In genomic region chr9:792331-793260, GRCh38 we compare ENCODE assay signal across 1 cellular context.
TF ChIP-seq lines count a peak whose summit lies in the region.

No MANE protein-coding gene starts in this region.

TF ChIP-seq in HepG2, 621 proteins besides CTCF, POLR2A, EP300 and RAD21 (continued from another document and continues in another):
- TF ChIP-seq, protein P1, sequence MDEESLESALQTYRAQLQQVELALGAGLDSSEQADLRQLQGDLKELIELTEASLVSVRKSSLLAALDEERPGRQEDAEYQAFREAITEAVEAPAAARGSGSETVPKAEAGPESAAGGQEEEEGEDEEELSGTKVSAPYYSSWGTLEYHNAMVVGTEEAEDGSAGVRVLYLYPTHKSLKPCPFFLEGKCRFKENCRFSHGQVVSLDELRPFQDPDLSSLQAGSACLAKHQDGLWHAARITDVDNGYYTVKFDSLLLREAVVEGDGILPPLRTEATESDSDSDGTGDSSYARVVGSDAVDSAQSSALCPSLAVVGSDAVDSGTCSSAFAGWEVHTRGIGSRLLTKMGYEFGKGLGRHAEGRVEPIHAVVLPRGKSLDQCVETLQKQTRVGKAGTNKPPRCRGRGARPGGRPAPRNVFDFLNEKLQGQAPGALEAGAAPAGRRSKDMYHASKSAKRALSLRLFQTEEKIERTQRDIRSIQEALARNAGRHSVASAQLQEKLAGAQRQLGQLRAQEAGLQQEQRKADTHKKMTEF (CRISPR knock-in tag; IDR thresholded peaks at IDR 0.05): 0 out of 2 replicates have a peak, but pooled peaks have one; percentile 36
- no peak for TF ChIP-seq SNAPC2 (CRISPR knock-in tag; IDR thresholded peaks at IDR 0.05)
- no peak for TF ChIP-seq ZNF460 (CRISPR knock-in tag; IDR thresholded peaks at IDR 0.05; ENCODE audit: borderline replicate concordance)
- TF ChIP-seq ZNF572 (CRISPR knock-in tag; IDR thresholded peaks at IDR 0.05): 0 out of 2 replicates have a peak, but pooled peaks have one; percentile 30
- TF ChIP-seq SKI (IDR thresholded peaks at IDR 0.05; ENCODE audit: partially characterized antibody): no peak
- peak; percentile 99 for TF ChIP-seq CEBPB (IDR thresholded peaks at IDR 0.05; ENCODE audit: borderline replicate concordance, low read depth, low read length)
- no peak for TF ChIP-seq AGO2 (optimal IDR thresholded peaks at IDR 0.05; ENCODE audit: low read depth, low read length)
- no peak for TF ChIP-seq KDM1A (CRISPR knock-in tag; IDR thresholded peaks at IDR 0.05)
- TF ChIP-seq PRMT3 (CRISPR knock-in tag; IDR thresholded peaks at IDR 0.05; ENCODE audit: borderline replicate concordance, low read depth): no peak
- TF ChIP-seq TMF1 (CRISPR knock-in tag; IDR thresholded peaks at IDR 0.05; ENCODE audit: low read depth): no peak
- TF ChIP-seq, protein P2, sequence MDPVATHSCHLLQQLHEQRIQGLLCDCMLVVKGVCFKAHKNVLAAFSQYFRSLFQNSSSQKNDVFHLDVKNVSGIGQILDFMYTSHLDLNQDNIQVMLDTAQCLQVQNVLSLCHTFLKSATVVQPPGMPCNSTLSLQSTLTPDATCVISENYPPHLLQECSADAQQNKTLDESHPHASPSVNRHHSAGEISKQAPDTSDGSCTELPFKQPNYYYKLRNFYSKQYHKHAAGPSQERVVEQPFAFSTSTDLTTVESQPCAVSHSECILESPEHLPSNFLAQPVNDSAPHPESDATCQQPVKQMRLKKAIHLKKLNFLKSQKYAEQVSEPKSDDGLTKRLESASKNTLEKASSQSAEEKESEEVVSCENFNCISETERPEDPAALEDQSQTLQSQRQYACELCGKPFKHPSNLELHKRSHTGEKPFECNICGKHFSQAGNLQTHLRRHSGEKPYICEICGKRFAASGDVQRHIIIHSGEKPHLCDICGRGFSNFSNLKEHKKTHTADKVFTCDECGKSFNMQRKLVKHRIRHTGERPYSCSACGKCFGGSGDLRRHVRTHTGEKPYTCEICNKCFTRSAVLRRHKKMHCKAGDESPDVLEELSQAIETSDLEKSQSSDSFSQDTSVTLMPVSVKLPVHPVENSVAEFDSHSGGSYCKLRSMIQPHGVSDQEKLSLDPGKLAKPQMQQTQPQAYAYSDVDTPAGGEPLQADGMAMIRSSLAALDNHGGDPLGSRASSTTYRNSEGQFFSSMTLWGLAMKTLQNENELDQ (CRISPR knock-in tag; IDR thresholded peaks at IDR 0.05; ENCODE audit: borderline replicate concordance): no peak
- TF ChIP-seq ZNF790 (CRISPR knock-in tag; IDR thresholded peaks at IDR 0.05; ENCODE audit: borderline replicate concordance): no peak
- TF ChIP-seq ELF1 (CRISPR knock-in tag; IDR thresholded peaks at IDR 0.05): no peak
- no peak for TF ChIP-seq ZNF614 (CRISPR knock-in tag; IDR thresholded peaks at IDR 0.05; ENCODE audit: borderline replicate concordance)
- TF ChIP-seq HMGXB3 (CRISPR knock-in tag; IDR thresholded peaks at IDR 0.05; ENCODE audit: borderline replicate concordance): no peak
- TF ChIP-seq GATAD2A (CRISPR knock-in tag; IDR thresholded peaks at IDR 0.05): peak; percentile 83
- TF ChIP-seq CBX1 (IDR thresholded peaks at IDR 0.05; ENCODE audit: low read depth): no peak
- TF ChIP-seq ZNF792 (CRISPR knock-in tag; IDR thresholded peaks at IDR 0.05): no peak
- no peak for TF ChIP-seq ZNF136 (CRISPR knock-in tag; IDR thresholded peaks at IDR 0.05; ENCODE audit: low read depth)
- no peak for TF ChIP-seq SRF (IDR thresholded peaks at IDR 0.05; ENCODE audit: low read depth, low read length)
- TF ChIP-seq, protein P3, sequence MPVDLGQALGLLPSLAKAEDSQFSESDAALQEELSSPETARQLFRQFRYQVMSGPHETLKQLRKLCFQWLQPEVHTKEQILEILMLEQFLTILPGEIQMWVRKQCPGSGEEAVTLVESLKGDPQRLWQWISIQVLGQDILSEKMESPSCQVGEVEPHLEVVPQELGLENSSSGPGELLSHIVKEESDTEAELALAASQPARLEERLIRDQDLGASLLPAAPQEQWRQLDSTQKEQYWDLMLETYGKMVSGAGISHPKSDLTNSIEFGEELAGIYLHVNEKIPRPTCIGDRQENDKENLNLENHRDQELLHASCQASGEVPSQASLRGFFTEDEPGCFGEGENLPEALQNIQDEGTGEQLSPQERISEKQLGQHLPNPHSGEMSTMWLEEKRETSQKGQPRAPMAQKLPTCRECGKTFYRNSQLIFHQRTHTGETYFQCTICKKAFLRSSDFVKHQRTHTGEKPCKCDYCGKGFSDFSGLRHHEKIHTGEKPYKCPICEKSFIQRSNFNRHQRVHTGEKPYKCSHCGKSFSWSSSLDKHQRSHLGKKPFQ (CRISPR knock-in tag; IDR thresholded peaks at IDR 0.05; ENCODE audit: insufficient replicate concordance): no peak
- TF ChIP-seq CCDC6 (CRISPR knock-in tag; IDR thresholded peaks at IDR 0.05): no peak
- TF ChIP-seq, protein P4, sequence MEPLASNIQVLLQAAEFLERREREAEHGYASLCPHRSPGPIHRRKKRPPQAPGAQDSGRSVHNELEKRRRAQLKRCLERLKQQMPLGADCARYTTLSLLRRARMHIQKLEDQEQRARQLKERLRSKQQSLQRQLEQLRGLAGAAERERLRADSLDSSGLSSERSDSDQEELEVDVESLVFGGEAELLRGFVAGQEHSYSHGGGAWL (CRISPR knock-in tag; IDR thresholded peaks at IDR 0.05): no peak
- TF ChIP-seq ZNF232 (CRISPR knock-in tag; IDR thresholded peaks at IDR 0.05; ENCODE audit: borderline replicate concordance): no peak
- no peak for TF ChIP-seq HNRNPUL1 (IDR thresholded peaks at IDR 0.05; ENCODE audit: low read depth, low read length)
- no peak for TF ChIP-seq YY1 (IDR thresholded peaks at IDR 0.05; ENCODE audit: insufficient read depth, insufficient replicate concordance, low read depth, low read length)
- TF ChIP-seq FOXJ3 (CRISPR knock-in tag; IDR thresholded peaks at IDR 0.05; ENCODE audit: borderline replicate concordance): peak; percentile 79; the same call in 1 of the 2 replicates
- TF ChIP-seq ZNF331 (CRISPR knock-in tag; IDR thresholded peaks at IDR 0.05): 0 out of 2 replicates have a peak, but pooled peaks have one; percentile 16
- TF ChIP-seq ZNF382 (CRISPR knock-in tag; IDR thresholded peaks at IDR 0.05; ENCODE audit: borderline replicate concordance): no peak
- 0 out of 2 replicates have a peak, but pooled peaks have one; percentile 19 for TF ChIP-seq ZNF629 (CRISPR knock-in tag; conservative IDR thresholded peaks at IDR 0.05)
- no peak for TF ChIP-seq ZNF577 (CRISPR knock-in tag; IDR thresholded peaks at IDR 0.05; ENCODE audit: borderline replicate concordance, low read depth)
- no peak for TF ChIP-seq ZNF224 (CRISPR knock-in tag; IDR thresholded peaks at IDR 0.05)
- no peak for TF ChIP-seq POLR2G (IDR thresholded peaks at IDR 0.05; ENCODE audit: low read depth, low read length)
- TF ChIP-seq ZFP37 (CRISPR knock-in tag; IDR thresholded peaks at IDR 0.05; ENCODE audit: borderline replicate concordance): no peak
- TF ChIP-seq NPAS2 (CRISPR knock-in tag; IDR thresholded peaks at IDR 0.05; ENCODE audit: borderline replicate concordance): no peak
- TF ChIP-seq RERE (CRISPR knock-in tag; IDR thresholded peaks at IDR 0.05; ENCODE audit: low read depth): no peak
- no peak for TF ChIP-seq CBX2 (IDR thresholded peaks at IDR 0.05; ENCODE audit: low read depth, low read length)
- TF ChIP-seq CBX2 (CRISPR knock-in tag; IDR thresholded peaks at IDR 0.05; ENCODE audit: low read depth): no peak
- TF ChIP-seq ZNF567 (CRISPR knock-in tag; IDR thresholded peaks at IDR 0.05; ENCODE audit: borderline replicate concordance): no peak
- TF ChIP-seq ZNF101 (CRISPR knock-in tag; IDR thresholded peaks at IDR 0.05; ENCODE audit: borderline replicate concordance, low read depth): no peak
- no peak for TF ChIP-seq TCF12 (IDR thresholded peaks at IDR 0.05)
- no peak for TF ChIP-seq TCF12 (CRISPR knock-in tag; IDR thresholded peaks at IDR 0.05)
- no peak for TF ChIP-seq IKZF1 (IDR thresholded peaks at IDR 0.05)
- TF ChIP-seq, protein P5, sequence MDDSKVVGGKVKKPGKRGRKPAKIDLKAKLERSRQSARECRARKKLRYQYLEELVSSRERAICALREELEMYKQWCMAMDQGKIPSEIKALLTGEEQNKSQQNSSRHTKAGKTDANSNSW (CRISPR knock-in tag; IDR thresholded peaks at IDR 0.05; ENCODE audit: borderline replicate concordance): no peak
- TF ChIP-seq PLSCR1 (CRISPR knock-in tag; IDR thresholded peaks at IDR 0.05; ENCODE audit: borderline replicate concordance): no peak
- TF ChIP-seq SETDB1 (CRISPR knock-in tag; IDR thresholded peaks at IDR 0.05; ENCODE audit: borderline replicate concordance): no peak
- TF ChIP-seq DZIP1 (CRISPR knock-in tag; IDR thresholded peaks at IDR 0.05): no peak
- no peak for TF ChIP-seq SIX1 (CRISPR knock-in tag; IDR thresholded peaks at IDR 0.05; ENCODE audit: borderline replicate concordance)
